Comparison of ENCODE assay signal across 1 cellular context in genomic region chr1:110460253-110461220, GRCh38.
TF ChIP-seq lines count a peak whose summit lies in the region.

No MANE protein-coding gene starts in this region.

TF ChIP-seq in K562, 482 proteins besides CTCF, POLR2A, EP300 and RAD21 (continued from another document):
- TF ChIP-seq BMI1 (IDR thresholded peaks at IDR 0.05; ENCODE audit: low read length) (no peak), KDM5B (IDR thresholded peaks at IDR 0.05; ENCODE audit: insufficient replicate concordance, low read depth, low read length) (no peak), ZBTB49 (CRISPR knock-in tag; IDR thresholded peaks at IDR 0.05; ENCODE audit: borderline replicate concordance) (no peak), MEF2A (IDR thresholded peaks at IDR 0.05; ENCODE audit: control insufficient read depth, low read depth, low read length) (no peak), PHTF2 (CRISPR knock-in tag; IDR thresholded peaks at IDR 0.05) (no peak), NFIX (CRISPR knock-in tag; IDR thresholded peaks at IDR 0.05; ENCODE audit: low read depth) (no peak), MAFK (IDR thresholded peaks at IDR 0.05; ENCODE audit: low read length) (no peak), JUN (IDR thresholded peaks at IDR 0.05; ENCODE audit: borderline replicate concordance, low read depth, low read length) (no peak), JUN (CRISPR knock-in tag; IDR thresholded peaks at IDR 0.05; ENCODE audit: borderline replicate concordance) (no peak), ZNF280B (CRISPR knock-in tag; IDR thresholded peaks at IDR 0.05) (no peak), ZNF24 (IDR thresholded peaks at IDR 0.05) (no peak; the same call in 1 of the 2 replicates), BCLAF1 (IDR thresholded peaks at IDR 0.05; ENCODE audit: borderline replicate concordance in 1 of 2, control insufficient read depth in 1 of 2, low read depth in 2 of 2, low read length in 1 of 2) (no peak), MIER1 (IDR thresholded peaks at IDR 0.05; ENCODE audit: low read depth) (no peak), ZNF707 (CRISPR knock-in tag; conservative IDR thresholded peaks at IDR 0.05) (no peak), TRIM25 (IDR thresholded peaks at IDR 0.05; ENCODE audit: borderline replicate concordance) (no peak), ZBTB17 (CRISPR knock-in tag; IDR thresholded peaks at IDR 0.05) (no peak), ZNF436 (CRISPR knock-in tag; IDR thresholded peaks at IDR 0.05) (no peak), RBM22 (IDR thresholded peaks at IDR 0.05; ENCODE audit: low read depth, low read length, poor library complexity, severe bottlenecking) (no peak), NRF1 (conservative IDR thresholded peaks at IDR 0.05 in 1 of 2, IDR thresholded peaks at IDR 0.05 in 1 of 2) (no peak), HLTF (IDR thresholded peaks at IDR 0.05) (no peak), ZNF668 (CRISPR knock-in tag; IDR thresholded peaks at IDR 0.05) (no peak), FOXP1 (CRISPR knock-in tag; IDR thresholded peaks at IDR 0.05) (no peak), SAP30 (IDR thresholded peaks at IDR 0.05; ENCODE audit: borderline replicate concordance, insufficient read depth, low read depth, low read length, poor library complexity, severe bottlenecking) (no peak), ARHGAP35 (IDR thresholded peaks at IDR 0.05; ENCODE audit: partially characterized antibody) (no peak), RBFOX2 (IDR thresholded peaks at IDR 0.05; ENCODE audit: low read depth, low read length) (no peak), RNF2 (IDR thresholded peaks at IDR 0.05) (no peak), ZNF561 (CRISPR knock-in tag; conservative IDR thresholded peaks at IDR 0.05) (no peak), CC2D1A (IDR thresholded peaks at IDR 0.05) (peak; percentile 64; the same call in 1 of the 2 replicates), EWSR1 (IDR thresholded peaks at IDR 0.05; ENCODE audit: borderline replicate concordance, low read depth, partially characterized antibody) (no peak), SMARCC2 (IDR thresholded peaks at IDR 0.05; ENCODE audit: low read depth) (no peak), RB1 (IDR thresholded peaks at IDR 0.05; ENCODE audit: low read depth) (peak; percentile 50; the same call in 1 of the 2 replicates), FOXA1 (IDR thresholded peaks at IDR 0.05; ENCODE audit: borderline replicate concordance) (no peak), GTF2A2 (tag; IDR thresholded peaks at IDR 0.05) (no peak), GATAD2B (IDR thresholded peaks at IDR 0.05; ENCODE audit: borderline replicate concordance) (no peak)
